In the genomic region with DNA sequence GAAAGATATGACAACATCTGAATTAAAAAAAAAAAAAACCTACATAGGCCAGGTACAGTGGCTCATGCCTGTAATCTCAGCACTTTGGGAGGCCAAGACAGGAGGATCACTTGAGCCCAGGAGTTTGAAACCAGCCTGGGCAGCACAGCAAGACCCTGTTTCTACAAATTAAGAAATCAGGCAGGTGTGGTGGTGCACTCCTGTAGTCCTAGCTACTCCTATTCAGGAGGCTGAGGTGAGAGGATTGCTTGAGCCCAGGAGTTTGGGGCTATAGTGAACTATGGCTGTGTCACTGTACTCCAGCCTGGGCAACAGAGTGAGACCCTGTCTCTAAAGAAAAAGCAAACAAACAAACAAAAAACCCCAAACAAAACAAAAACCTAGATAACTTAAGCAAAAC, we compare ENCODE assay signal across 1 cellular context. TPM values are rescaled to one million over a fixed set of nuclear protein-coding genes. Genes with fewer than 3 reads are reported as not detected.
"Had no signal": no experiment of that assay in that cellular context is flagged by ENCODE, and none has a peak within 500 bp of the region (broad histone marks: within the 10 kb centered on the region; RNA-seq: fewer than 3 reads in every experiment).

No MANE protein-coding gene starts in this region.

RNA-seq across cellular contexts. Expression of gene MAP7D2, which starts 45.8 kb away (rescaled TPM):
- total RNA-seq: G401 had no signal
